ENCODE assay signal across 8 cellular contexts in genomic region chr10:12042797-12043651, GRCh38. TPM values are rescaled to one million over a fixed set of nuclear protein-coding genes. Genes with fewer than 3 reads are reported as not detected.
DNase-seq lines count a peak whose midpoint lies in the region; ATAC-seq and TF ChIP-seq lines count a peak whose summit lies in the region.

Gene UPF2, minus strand, starts transcription at chr10:12042809. Its CDS starts 7,386 bp downstream, at chr10:12035423.

- no peaks in the 10 kb centered on the region for H4K20me1 ChIP-seq in SU-DHL-6 (ENCODE audit: low read depth, low read length)

- peak within 1 kb of the TSS; percentile 99 for H3K9ac ChIP-seq in SU-DHL-6 (ENCODE audit: low read length)

- no peaks in the 10 kb centered on the region for H3K36me3 ChIP-seq in SU-DHL-6 (ENCODE audit: low read length)

- H3K9me2 ChIP-seq in SU-DHL-6 (replicated peaks; ENCODE audit: insufficient read depth, low read length), result no peaks in the 10 kb centered on the region

- H3K27me3 ChIP-seq in SU-DHL-6 (ENCODE audit: low read length), result no peaks in the 10 kb centered on the region

- peaks cover 22% of the 10 kb centered on the region for H3K36me3 Mint-ChIP-seq in activated naive CD8-positive, alpha-beta T cell treated with anti-CD3 and anti-CD28 coated beads for 36 hours
- no peaks in the 10 kb centered on the region for H3K36me3 Mint-ChIP-seq in glutamatergic neuron (ENCODE audit: unreplicated experiment)

- H3K27ac Mint-ChIP-seq in activated naive CD8-positive, alpha-beta T cell treated with anti-CD3 and anti-CD28 coated beads for 36 hours, result peak within 1 kb of the TSS; percentile 100
- peak within 1 kb of the TSS; percentile 100 for H3K27ac Mint-ChIP-seq in glutamatergic neuron (ENCODE audit: unreplicated experiment)

- DNase-seq in GM10266 (ENCODE audit: extremely low spot score), result peak; percentile 96
- peak; percentile 90 to 97 (median 93) for DNase-seq in NCI-H1417 (lab: John Stamatoyannopoulos, UW)
- DNase-seq in activated naive CD8-positive, alpha-beta T cell treated with anti-CD3 and anti-CD28 coated beads for 36 hours, result peak; percentile 97
- DNase-seq in glutamatergic neuron, result peak; percentile 98
- DNase-seq in omental fat pad (ENCODE audit: low spot score), result peak; percentile 91

- H3K9me3 ChIP-seq in SU-DHL-6 (ENCODE audit: insufficient read depth, low read length), result no peaks in the 10 kb centered on the region

- H3K4me1 Mint-ChIP-seq in activated naive CD8-positive, alpha-beta T cell treated with anti-CD3 and anti-CD28 coated beads for 36 hours, result peaks cover 27% of the 10 kb centered on the region
- peaks cover 3% of the 10 kb centered on the region for H3K4me1 Mint-ChIP-seq in glutamatergic neuron (ENCODE audit: low read depth, unreplicated experiment)

- H3K4me2 ChIP-seq in SU-DHL-6 (ENCODE audit: low read depth, low read length, poor library complexity, severe bottlenecking), result peak within 1 kb of the TSS; percentile 78

- H3K4me3 ChIP-seq in SU-DHL-6 (ENCODE audit: insufficient read depth, low read length, poor library complexity, severe bottlenecking), result peak within 1 kb of the TSS; percentile 88

- ATAC-seq in HG02759 (IDR thresholded peaks at IDR 0.05; ENCODE audit: unreplicated experiment), result peak; percentile 62
- ATAC-seq in omental fat pad (ENCODE audit: low FRiP score), result peak; percentile 99

- peaks cover 45% of the 10 kb centered on the region for H3K79me2 ChIP-seq in SU-DHL-6 (ENCODE audit: insufficient read depth, low read length)

- H3K27ac ChIP-seq in SU-DHL-6 (ENCODE audit: low read depth, low read length) (peak within 1 kb of the TSS; percentile 87), temporal lobe (ENCODE audit: low read depth, low read length) (peak within 1 kb of the TSS; percentile 99)

- H3F3A ChIP-seq in SU-DHL-6 (ENCODE audit: insufficient read depth), result peaks cover 22% of the 10 kb centered on the region

- H2AFZ ChIP-seq in SU-DHL-6 (ENCODE audit: low read depth, low read length, severe bottlenecking), result peak within 1 kb of the TSS; percentile 64

- H3K9me3 Mint-ChIP-seq in activated naive CD8-positive, alpha-beta T cell treated with anti-CD3 and anti-CD28 coated beads for 36 hours, result no peaks in the 10 kb centered on the region
- peaks cover 9% of the 10 kb centered on the region for H3K9me3 Mint-ChIP-seq in glutamatergic neuron (ENCODE audit: unreplicated experiment)

- TF ChIP-seq CTCF in GM10266 (IDR thresholded peaks at IDR 0.05; ENCODE audit: control insufficient read depth, insufficient read depth, low read depth, missing control alignments) (no peak), SU-DHL-6 (IDR thresholded peaks at IDR 0.05; ENCODE audit: insufficient read depth, low read length, poor library complexity, severe bottlenecking) (no peak), glutamatergic neuron (IDR thresholded peaks at IDR 0.05; ENCODE audit: partially characterized antibody, unreplicated experiment) (no peak), omental fat pad (IDR thresholded peaks at IDR 0.05) (no peak)

- no peaks in the 10 kb centered on the region for H3K27me3 Mint-ChIP-seq in activated naive CD8-positive, alpha-beta T cell treated with anti-CD3 and anti-CD28 coated beads for 36 hours
- peaks cover 4% of the 10 kb centered on the region for H3K27me3 Mint-ChIP-seq in glutamatergic neuron (ENCODE audit: unreplicated experiment)

- peak within 1 kb of the TSS; percentile 99 for H3K4me3 Mint-ChIP-seq in activated naive CD8-positive, alpha-beta T cell treated with anti-CD3 and anti-CD28 coated beads for 36 hours
- peak within 1 kb of the TSS; percentile 94 for H3K4me3 Mint-ChIP-seq in glutamatergic neuron (ENCODE audit: unreplicated experiment)

RNA-seq across cellular contexts. Expression of gene UPF2, which starts in this region (rescaled TPM):
- 10 to 100 TPM; 35.8 to 38.2 TPM for total RNA-seq in activated naive CD8-positive, alpha-beta T cell treated with anti-CD3 and anti-CD28 coated beads for 36 hours
- 16.4 TPM for total RNA-seq in glutamatergic neuron (ENCODE audit: unreplicated experiment)
- 10 to 100 TPM; 16.1 to 25.2 (median 19.3) TPM for total RNA-seq in omental fat pad
- total RNA-seq in temporal lobe, result 22.4 TPM

Comparison
In these comparisons a context has a peak if more than half of its experiments do, and no peak if none do; other contexts are left out.
1. Peak in every context shown above with its lines: DNase-seq, ATAC-seq, H3K4me3 ChIP-seq and H3K27ac ChIP-seq.